Comparison of ENCODE assay signal across 9 cellular contexts in genomic region chr1:72283204-72284083, GRCh38. TPM values are rescaled to one million over a fixed set of nuclear protein-coding genes. Genes with fewer than 3 reads are reported as not detected.
DNase-seq lines count a peak whose midpoint lies in the region; ATAC-seq, FAIRE-seq and TF ChIP-seq lines count a peak whose summit lies in the region.
"Had no signal": no experiment of that assay in that cellular context is flagged by ENCODE, and none has a peak within 500 bp of the region (broad histone marks: within the 10 kb centered on the region; RNA-seq: fewer than 3 reads in every experiment).

No MANE protein-coding gene starts in this region.

- ATAC-seq in HG03196 (IDR thresholded peaks at IDR 0.05; ENCODE audit: unreplicated experiment) = peak; percentile 11
- peak; percentile 66 for ATAC-seq in gastroesophageal sphincter

- peak; percentile 23 for DNase-seq in activated CD4-positive, alpha-beta T cell treated with anti-CD3 and anti-CD28 coated beads for 48 hours
- DNase-seq in activated CD4-positive, alpha-beta T cell treated with anti-CD3 and anti-CD28 coated beads, Interleukin-2, amount 50 U/mL, for 1 hour = no peak
- peak; percentile 76 to 83 for DNase-seq in NCI-H524 (lab: John Stamatoyannopoulos, UW)
- DNase-seq in activated naive CD4-positive, alpha-beta T cell treated with anti-CD3 and anti-CD28 coated beads, Interleukin-2, amount 50 U/mL, for 16 hours = peak; percentile 9
- DNase-seq in nephron progenitor cell = peak; percentile 63
- DNase-seq in GM12891 (ENCODE audit: insufficient read length, low spot score) = no peak

- peaks cover 37% of the 10 kb centered on the region for H3K27me3 Mint-ChIP-seq in nephron progenitor cell (ENCODE audit: low read depth, poor library complexity)

- no peaks in the 10 kb centered on the region for H3K9me3 ChIP-seq in gastroesophageal sphincter

- TF ChIP-seq POLR2A in gastroesophageal sphincter (IDR thresholded peaks at IDR 0.05) (peak; percentile 31), GM12891 (IDR thresholded peaks at IDR 0.05; ENCODE audit: low read depth, low read length) (no peak)

- H3K4me3 Mint-ChIP-seq in nephron progenitor cell = no peak overlapping the region
- H3K4me3 Mint-ChIP-seq: dendritic cell treated with granulocyte-macrophage colony-stimulating factor and Interleukin-4, amounts not matched to agents 40 ng/mL and 50 ng/mL, for 4 days had no signal

- H3K4me1 Mint-ChIP-seq in nephron progenitor cell = peaks cover 16% of the 10 kb centered on the region

- H3K4me3 ChIP-seq in gastroesophageal sphincter = peak overlapping the region; percentile 50 to 74

- no peak overlapping the region for H3K27ac Mint-ChIP-seq in nephron progenitor cell
- H3K27ac Mint-ChIP-seq: dendritic cell treated with granulocyte-macrophage colony-stimulating factor and Interleukin-4, amounts not matched to agents 40 ng/mL and 50 ng/mL, for 4 days had no signal

- H3K9me3 Mint-ChIP-seq in nephron progenitor cell = no peaks in the 10 kb centered on the region
- H3K9me3 Mint-ChIP-seq: dendritic cell treated with granulocyte-macrophage colony-stimulating factor and Interleukin-4, amounts not matched to agents 40 ng/mL and 50 ng/mL, for 4 days had no signal

- H3K4me1 ChIP-seq in gastroesophageal sphincter = peaks cover 0 to 42% (median 0%) of the 10 kb centered on the region in 3 donors

- no peak for TF ChIP-seq CTCF in gastroesophageal sphincter (IDR thresholded peaks at IDR 0.05)
- TF ChIP-seq CTCF in nephron progenitor cell (IDR thresholded peaks at IDR 0.05) = no peak

- H3K27ac ChIP-seq in gastroesophageal sphincter = peak overlapping the region; percentile 76 to 93 (median 92)

- no peaks in the 10 kb centered on the region for H3K27me3 ChIP-seq in gastroesophageal sphincter

- 1% methylated on average over 18 to 29 of the region's 59 CpGs for WGBS in gastroesophageal sphincter (ENCODE audit: low coverage in 1 of 2), 2 donors

- no peaks in the 10 kb centered on the region for H3K36me3 Mint-ChIP-seq in nephron progenitor cell (ENCODE audit: low read depth)

- H3K36me3 ChIP-seq in gastroesophageal sphincter = no peaks in the 10 kb centered on the region

- no peak for TF ChIP-seq EP300 in gastroesophageal sphincter (IDR thresholded peaks at IDR 0.05)

- FAIRE-seq in GM12891 (lab: Jason Lieb, UNC) = no peak

TF ChIP-seq in GM12891, 5 proteins besides CTCF, POLR2A, EP300 and RAD21:
- TF ChIP-seq POU2F2 (IDR thresholded peaks at IDR 0.05; ENCODE audit: low read depth, low read length) = no peak
- no peak for TF ChIP-seq POLR2AphosphoS5 (IDR thresholded peaks at IDR 0.05; ENCODE audit: low read depth, low read length)
- no peak for TF ChIP-seq SPI1 (IDR thresholded peaks at IDR 0.05; ENCODE audit: low read depth, low read length)
- no peak for TF ChIP-seq PAX5 (IDR thresholded peaks at IDR 0.05; ENCODE audit: insufficient read depth, low read length, severe bottlenecking)
- TF ChIP-seq TAF1 (IDR thresholded peaks at IDR 0.05; ENCODE audit: low read depth, low read length) = no peak

RNA-seq across cellular contexts. Expression of gene NEGR1, which starts 1.1 kb away (rescaled TPM):
- total RNA-seq in gastroesophageal sphincter = 10 to 100 TPM; 33.3 to 73.0 (median 54.1) TPM
- polyA plus RNA-seq in GM12891 (2012; ENCODE audit: low read depth, missing spikeins) = not detected

Comparison
In these comparisons a context has a peak if more than half of its experiments do, and no peak if none do; other contexts are left out.
1. DNase-seq: peak in activated CD4-positive, alpha-beta T cell treated with anti-CD3 and anti-CD28 coated beads for 48 hours (single experiment), NCI-H524 (2 of 2), activated naive CD4-positive, alpha-beta T cell treated with anti-CD3 and anti-CD28 coated beads, Interleukin-2, amount 50 U/mL, for 16 hours (single experiment) and nephron progenitor cell (single experiment); none in activated CD4-positive, alpha-beta T cell treated with anti-CD3 and anti-CD28 coated beads, Interleukin-2, amount 50 U/mL, for 1 hour (single experiment) and GM12891 (single experiment).